Comparison of ENCODE assay signal across 8 cellular contexts in genomic region chr5:74673011-74673790, GRCh38. TPM values are rescaled to one million over a fixed set of nuclear protein-coding genes. Genes with fewer than 3 reads are reported as not detected.
DNase-seq lines count a peak whose midpoint lies in the region; ATAC-seq, FAIRE-seq and TF ChIP-seq lines count a peak whose summit lies in the region.

No MANE protein-coding gene starts in this region.

- H3K23ac ChIP-seq in H1 (ENCODE audit: insufficient read length): no peak overlapping the region

- H3K4ac ChIP-seq in H1 (replicated peaks; ENCODE audit: insufficient read length, low read depth, low read length): no peak overlapping the region

- H3K27ac ChIP-seq in H1 (ENCODE audit: low read depth, low read length) (no peak overlapping the region), muscle layer of duodenum (ENCODE audit: low read length) (no peak overlapping the region)

- H4K91ac ChIP-seq in H1 (replicated peaks; ENCODE audit: insufficient read length, low read length): no peak overlapping the region

- no peak overlapping the region for H2BK5ac ChIP-seq in H1 (ENCODE audit: low read depth, low read length)

- H3K79me1 ChIP-seq in H1 (ENCODE audit: low read depth, low read length): no peaks in the 10 kb centered on the region

- TF ChIP-seq EP300 in H1 (IDR thresholded peaks at IDR 0.05; ENCODE audit: borderline replicate concordance in 1 of 2, low read depth in 2 of 2, low read length in 2 of 2): no peak

- peak overlapping the region; percentile 93 for H2AFZ ChIP-seq in H1 (ENCODE audit: low read length)

- DNase-seq in SKM-1 (lab: John Stamatoyannopoulos, UW; ENCODE audit: unreplicated experiment): peak; percentile 4
- DNase-seq in SKM-1 treated with dmso at 0.1 percent for 144 hours (lab: John Stamatoyannopoulos, UW; ENCODE audit: unreplicated experiment): no peak
- peak; percentile 73 for DNase-seq in NOMO-1 treated with DMSO at 0.1 percent for 48 hours (lab: John Stamatoyannopoulos, UW; ENCODE audit: unreplicated experiment)
- no peak for DNase-seq in H1 (ENCODE audit: low read depth in 1 of 2, low spot score in 2 of 2)
- DNase-seq in ureter (ENCODE audit: low spot score): no peak
- DNase-seq in GM19240 (ENCODE audit: insufficient read length, low spot score): no peak

- H3K4me3 ChIP-seq in H1 (ENCODE audit: extremely low read depth in 1 of 4, insufficient read depth in 2 of 4, low read depth in 3 of 4, low read length in 4 of 4) (no peak overlapping the region), muscle layer of duodenum (ENCODE audit: low read depth in 1 of 2, low read length in 2 of 2) (peak overlapping the region; percentile 40 to 63)

- no peak overlapping the region for H2BK20ac ChIP-seq in H1 (ENCODE audit: low read length)

- H3K56ac ChIP-seq in H1 (replicated peaks; ENCODE audit: insufficient read length, low read depth, low read length): no peak overlapping the region

- H3K79me2 ChIP-seq in H1 (ENCODE audit: control insufficient read depth in 1 of 2, insufficient read depth in 2 of 2, low read length in 2 of 2): no peaks in the 10 kb centered on the region

- no peak for ATAC-seq in HG03460 (IDR thresholded peaks at IDR 0.05; ENCODE audit: unreplicated experiment)

- H3K36me3 ChIP-seq in H1 (ENCODE audit: control insufficient read depth in 2 of 4, insufficient read depth in 4 of 4, low read length in 3 of 4): no peaks in the 10 kb centered on the region
- no peaks in the 10 kb centered on the region for H3K36me3 ChIP-seq in muscle layer of duodenum (ENCODE audit: control insufficient read depth in 1 of 2, insufficient read depth in 2 of 2, low read length in 2 of 2)

- TF ChIP-seq CTCF in H1 (IDR thresholded peaks at IDR 0.05; ENCODE audit: control extremely low read depth in 1 of 3, insufficient read depth in 1 of 3, low read depth in 1 of 3, low read length in 3 of 3): peak in 2 of 3 experiments; percentile 26 to 30; a peak in 2 of 4 replicates

- no peak for TF ChIP-seq POLR2A in H1 (IDR thresholded peaks at IDR 0.05; ENCODE audit: control extremely low read depth in 1 of 2, low read depth in 2 of 2, low read length in 2 of 2)

- no peak overlapping the region for H2BK120ac ChIP-seq in H1 (replicated peaks; ENCODE audit: low read depth, low read length)

- POLR2A ChIA-PET in H1 (lab: Charles Lee; ENCODE audit: partially characterized antibody): interaction anchor here (0.8 to 1.0 kb wide), 2 partner anchors 11 to 13 kb away, joined by 3 to 4 read pairs; no protein-coding TSS in a partner anchor

- H3K23me2 ChIP-seq in H1 (ENCODE audit: low read depth, low read length): no peaks in the 10 kb centered on the region; the same call in 1 of the 2 replicates

- peak; percentile 61 to 68 for TF ChIP-seq RAD21 in H1 (IDR thresholded peaks at IDR 0.05 in 1 of 2, conservative IDR thresholded peaks at IDR 0.05 in 1 of 2; ENCODE audit: low read depth in 2 of 2, low read length in 2 of 2)

- H3K4me1 ChIP-seq in H1 (replicated peaks in 1 of 4; ENCODE audit: control insufficient read depth in 3 of 4, insufficient read depth in 4 of 4, low read length in 3 of 4) (peaks cover 0 to 6% (median 4%) of the 10 kb centered on the region in 4 experiments; a peak in 5 of 7 replicates), muscle layer of duodenum (ENCODE audit: control insufficient read depth in 1 of 2, insufficient read depth in 2 of 2, low read length in 2 of 2) (peaks cover 0 to 12% of the 10 kb centered on the region in 2 donors)

- no peak for FAIRE-seq in H1 (lab: Jason Lieb, UNC)

- no peak overlapping the region for H3K18ac ChIP-seq in H1 (ENCODE audit: extremely low read depth, low read length)

- no peak overlapping the region; a peak in 1 of 4 replicates for H3K4me2 ChIP-seq in H1 (ENCODE audit: insufficient read depth in 1 of 2, low read depth in 2 of 2, low read length in 2 of 2)

- H4K20me1 ChIP-seq in H1 (replicated peaks in 1 of 2; ENCODE audit: control insufficient read depth in 1 of 2, insufficient read depth in 2 of 2, low read length in 2 of 2): no peaks in the 10 kb centered on the region

- no peak overlapping the region for H3K9ac ChIP-seq in H1 (replicated peaks in 1 of 4; ENCODE audit: extremely low read depth in 1 of 4, low read depth in 3 of 4, low read length in 3 of 4)

- no peak overlapping the region for H4K8ac ChIP-seq in H1 (ENCODE audit: extremely low read depth, insufficient read depth, low read length)

- CTCF ChIA-PET in H1 (lab: Charles Lee; ENCODE audit: partially characterized antibody): interaction anchor here (0.6 to 2.3 kb wide), 19 partner anchors 9 to 879 kb away, joined by 3 to 19 read pairs (median 4); partner anchors contain the start of genes GFM2 and NSA2

- WGBS in H1 (ENCODE audit: extremely low coverage in 1 of 2, insufficient coverage in 1 of 2, insufficient read length in 1 of 2, insufficient replicate concordance in 2 of 2, low coverage in 1 of 2, low lambda C conversion rate in 2 of 2, missing lambda C conversion rate in 1 of 2), 2 experiments: 82% methylated on average over 6 of the region's 6 CpGs; no CpG with 5 or more reads in 1 of the 2 experiments

- H4K5ac ChIP-seq in H1 (ENCODE audit: insufficient read length, low read depth, low read length): no peak overlapping the region

- no peaks in the 10 kb centered on the region for H3K9me3 ChIP-seq in H1 (ENCODE audit: insufficient read depth in 2 of 2, low read depth in 1 of 2, low read length in 1 of 2)
- H3K9me3 ChIP-seq in muscle layer of duodenum (ENCODE audit: control insufficient read depth in 1 of 2, low read length in 2 of 2): no peaks in the 10 kb centered on the region

- H2BK15ac ChIP-seq in H1 (ENCODE audit: low read length): no peak overlapping the region

- H2BK12ac ChIP-seq in H1 (ENCODE audit: low read depth, low read length): no peak overlapping the region

- no peak overlapping the region for H3K14ac ChIP-seq in H1 (ENCODE audit: insufficient read length)

- H3K27me3 ChIP-seq in H1 (replicated peaks in 1 of 4; ENCODE audit: control insufficient read depth in 3 of 4, extremely low read depth in 1 of 4, insufficient read depth in 3 of 4, low read length in 3 of 4): no peaks in the 10 kb centered on the region
- no peaks in the 10 kb centered on the region for H3K27me3 ChIP-seq in muscle layer of duodenum (ENCODE audit: low read depth, low read length)

- no peak overlapping the region for H2AK5ac ChIP-seq in H1 (ENCODE audit: low read depth, low read length)

TF ChIP-seq in H1, 55 proteins besides CTCF, POLR2A, EP300 and RAD21:
- TF ChIP-seq BACH1 (IDR thresholded peaks at IDR 0.05; ENCODE audit: low read length): no peak
- TF ChIP-seq HDAC2 (IDR thresholded peaks at IDR 0.05; ENCODE audit: borderline replicate concordance in 1 of 2, low read depth in 2 of 2, low read length in 2 of 2): no peak
- TF ChIP-seq NRF1 (IDR thresholded peaks at IDR 0.05; ENCODE audit: low read depth, low read length): no peak
- TF ChIP-seq CHD2 (IDR thresholded peaks at IDR 0.05; ENCODE audit: low read length): no peak
- TF ChIP-seq SIX5 (IDR thresholded peaks at IDR 0.05; ENCODE audit: low read depth, low read length): peak; percentile 29; the same call in 1 of the 2 replicates
- no peak for TF ChIP-seq CEBPB (IDR thresholded peaks at IDR 0.05; ENCODE audit: low read depth, low read length)
- TF ChIP-seq ASH2L (IDR thresholded peaks at IDR 0.05; ENCODE audit: low read length): no peak
- TF ChIP-seq SRF (IDR thresholded peaks at IDR 0.05; ENCODE audit: low read depth, low read length): no peak
- no peak for TF ChIP-seq RFX5 (IDR thresholded peaks at IDR 0.05; ENCODE audit: borderline replicate concordance, low read depth, low read length)
- no peak for TF ChIP-seq PHF8 (conservative IDR thresholded peaks at IDR 0.05; ENCODE audit: low read depth, low read length)
- no peak for TF ChIP-seq POLR2AphosphoS5 (IDR thresholded peaks at IDR 0.05; ENCODE audit: low read depth, low read length)
- TF ChIP-seq JUN (IDR thresholded peaks at IDR 0.05; ENCODE audit: low read depth, low read length): no peak
- no peak for TF ChIP-seq POU5F1 (IDR thresholded peaks at IDR 0.05; ENCODE audit: low read depth, low read length)
- peak; percentile 84 for TF ChIP-seq YY1 (IDR thresholded peaks at IDR 0.05; ENCODE audit: low read depth, low read length)
- TF ChIP-seq USF2 (IDR thresholded peaks at IDR 0.05; ENCODE audit: low read length): no peak

RNA-seq across cellular contexts. Expression of gene HEXB, which starts 11.8 kb away (rescaled TPM):
- total RNA-seq in H1 (2021; fragmentation: NEBNext Ultra II Directional; extraction: Animal tissue kit (Norgen Biotek cat#: 25700)): 69.2 and 73.4 TPM in 2 replicates
- 38.1 and 39.7 TPM in 2 replicates for polyA plus RNA-seq in H1 (2011; rRNA removed)
- 55.6 TPM for polyA plus RNA-seq in H1 (2011; cell fraction: cytosol; rRNA removed)
- polyA plus RNA-seq in H1 (2011; cell fraction: nucleus; rRNA removed): 42.6 TPM
- 55.2 to 73.8 TPM (median 57.7 TPM) in 4 replicates for polyA plus RNA-seq in H1 (2012, experiment 1 of 2)
- 10.1 TPM for polyA plus RNA-seq in H1 (2012, experiment 2 of 2)
- 84.9 TPM for polyA plus RNA-seq in H1 (2013, experiment 1 of 2)
- polyA plus RNA-seq in H1 (2013, experiment 2 of 2): 93.4 TPM
- 23.6 and 32.0 TPM in 2 replicates for polyA minus RNA-seq in H1 (2011; rRNA and poly(A)+ RNA removed)
- polyA minus RNA-seq in H1 (2011; cell fraction: cytosol; rRNA and poly(A)+ RNA removed): 18.1 TPM
- polyA minus RNA-seq in H1 (2011; cell fraction: nucleus; rRNA and poly(A)+ RNA removed): 34.0 TPM
- 101 TPM for total RNA-seq in ureter

RNA-seq across cellular contexts. Expression of gene ENC1, which starts 32.7 kb away (rescaled TPM):
- 9.5 and 13.2 TPM in 2 replicates for total RNA-seq in H1 (2021; fragmentation: NEBNext Ultra II Directional; extraction: Animal tissue kit (Norgen Biotek cat#: 25700))
- polyA plus RNA-seq in H1 (2011; rRNA removed): 5.5 and 8.1 TPM in 2 replicates
- polyA plus RNA-seq in H1 (2011; cell fraction: cytosol; rRNA removed): 3.9 TPM
- polyA plus RNA-seq in H1 (2011; cell fraction: nucleus; rRNA removed): 11.4 TPM
- polyA plus RNA-seq in H1 (2012, experiment 1 of 2): 6.2 to 9.2 TPM (median 8.7 TPM) in 4 replicates
- 1.7 TPM for polyA plus RNA-seq in H1 (2012, experiment 2 of 2)
- polyA plus RNA-seq in H1 (2013, experiment 1 of 2): 2.9 TPM
- polyA plus RNA-seq in H1 (2013, experiment 2 of 2): 3.2 TPM
- 16.2 and 17.9 TPM in 2 replicates for polyA minus RNA-seq in H1 (2011; rRNA and poly(A)+ RNA removed)
- polyA minus RNA-seq in H1 (2011; cell fraction: cytosol; rRNA and poly(A)+ RNA removed): 5.1 TPM
- 27.7 TPM for polyA minus RNA-seq in H1 (2011; cell fraction: nucleus; rRNA and poly(A)+ RNA removed)
- 48.5 TPM for total RNA-seq in ureter

Comparison
In these comparisons a context has a peak if more than half of its experiments do, and no peak if none do; other contexts are left out.
1. DNase-seq: peak in SKM-1 (single experiment) and NOMO-1 treated with DMSO at 0.1 percent for 48 hours (single experiment); none in SKM-1 treated with dmso at 0.1 percent for 144 hours (single experiment), H1 (0 of 2), ureter (single experiment) and GM19240 (single experiment).
2. H3K4me3 ChIP-seq: peak in muscle layer of duodenum (2 of 2); none in H1 (0 of 4).